ENCODE assay signal across 21 cellular contexts in the genomic region with DNA sequence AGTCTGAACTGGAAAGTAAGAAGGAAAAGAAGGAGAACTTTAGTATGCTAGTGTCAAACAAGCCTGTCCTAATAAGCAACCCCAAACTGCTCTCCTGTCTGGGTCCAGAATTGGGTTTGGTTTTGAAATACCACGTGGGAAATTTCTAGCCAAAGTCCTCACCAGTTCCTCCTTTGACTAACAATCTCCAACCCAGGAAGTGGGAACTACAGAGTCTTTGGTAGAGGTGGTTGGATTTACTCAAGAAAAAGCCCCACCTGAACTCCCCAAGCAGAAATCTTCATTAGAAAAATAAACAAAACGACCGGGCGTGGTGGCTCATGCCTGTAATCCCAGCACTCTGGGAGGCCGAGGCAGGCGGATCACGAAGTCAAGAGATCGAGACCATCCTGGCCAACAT. TPM values are rescaled to one million over a fixed set of nuclear protein-coding genes. Genes with fewer than 3 reads are reported as not detected.
DNase-seq lines count a peak whose midpoint lies in the region; FAIRE-seq and TF ChIP-seq lines count a peak whose summit lies in the region.
"Had no signal": no experiment of that assay in that cellular context is flagged by ENCODE, and none has a peak within 500 bp of the region (broad histone marks: within the 10 kb centered on the region; RNA-seq: fewer than 3 reads in every experiment).

No MANE protein-coding gene starts in this region.

- no peak for TF ChIP-seq POLR2A in transverse colon (IDR thresholded peaks at IDR 0.05)

- no peaks in the 10 kb centered on the region for H3K27me3 ChIP-seq in colonic mucosa
- H3K27me3 ChIP-seq in transverse colon, result no peaks in the 10 kb centered on the region

- DNase-seq in GM12865 (ENCODE audit: low read depth) (peak; percentile 26), LoVo (ENCODE audit: low spot score) (peak; percentile 54), colonic mucosa (peak; percentile 62), transverse colon (no peak), D721Med (ENCODE audit: insufficient read length, low spot score) (no peak), posterior vena cava (ENCODE audit: low spot score) (no peak)
- DNase-seq in activated naive CD4-positive, alpha-beta T cell treated with anti-CD3 and anti-CD28 coated beads, Interleukin-2, amount 50 U/mL, for 16 hours, result no peak
- DNase-seq: EL, H9, NCI-H1092 treated with DMSO at 0.1 percent for 48 hours, NCI-H146, NCI-H2029, NCI-H2227 treated with DMSO at 0.1 percent for 48 hours, NCI-H510A treated with DMSO at 0.1 percent for 48 hours, NCI-H748 treated with DMSO at 0.1 percent for 48 hours, SHP77 treated with DMSO at 0.1 percent for 48 hours, SW 1271 had no signal

- TF ChIP-seq CTCF in GM12865 (IDR thresholded peaks at IDR 0.05; ENCODE audit: insufficient read depth, low read depth, low read length, missing control alignments) (no peak), colonic mucosa (IDR thresholded peaks at IDR 0.05) (no peak), transverse colon (IDR thresholded peaks at IDR 0.05) (no peak), D721Med (IDR thresholded peaks at IDR 0.05; ENCODE audit: insufficient read depth, missing control alignments) (no peak)

- H3K4me1 ChIP-seq in colonic mucosa, result peaks cover 9% of the 10 kb centered on the region
- peaks cover 6 to 36% (median 21%) of the 10 kb centered on the region in 4 donors for H3K4me1 ChIP-seq in transverse colon

- H3K9me3 ChIP-seq in colonic mucosa, result no peaks in the 10 kb centered on the region
- no peaks in the 10 kb centered on the region for H3K9me3 ChIP-seq in transverse colon

- 40 to 53% methylated on average over 1 to 8 of the region's 8 CpGs for WGBS in transverse colon (ENCODE audit: low coverage in 1 of 2), 2 donors

- H3K4me3 ChIP-seq in GM12865 (ENCODE audit: low read depth, low read length) (no peak overlapping the region), colonic mucosa (no peak overlapping the region), transverse colon (no peak overlapping the region)
- H3K4me3 ChIP-seq: SK-N-MC had no signal

- intact Hi-C loops in colonic mucosa (cut with DNase I), result loop anchor here (10.0 kb wide), 1 partner anchor 404 kb away; no protein-coding TSS in a partner anchor
- intact Hi-C loops in transverse colon (cut with DNase I; ENCODE audit: low total_unique reads), result no loop called here
- intact Hi-C loops in posterior vena cava (cut with DNase I), result loop anchor here in 1 of 2 donors (10.0 kb wide), 1 partner anchor 404 kb away; no protein-coding TSS in a partner anchor

- no peaks in the 10 kb centered on the region for H3K36me3 ChIP-seq in colonic mucosa
- no peaks in the 10 kb centered on the region for H3K36me3 ChIP-seq in transverse colon

- in situ Hi-C loops in transverse colon (cut with MboI; ENCODE audit: low pct_ligation_motif_present in 1 of 4, low pct_unique_long_range_greater_than_20kb in 1 of 4, low sequenced_read_pairs in 3 of 4), result loop anchor here (10.0 to 25.0 kb wide), 3 partner anchors 402 to 602 kb away; partner anchors contain the start of gene KRT84 (in 3 of the 4)

- H3K27ac ChIP-seq in colonic mucosa, result peak overlapping the region; percentile 75
- H3K27ac ChIP-seq in transverse colon, result peak overlapping the region in 3 of 4 donors; percentile 53 to 79 (median 61)
- H3K27ac ChIP-seq: RWPE1, SK-N-MC had no signal

- FAIRE-seq in D721Med (lab: Jason Lieb, UNC), result no peak
- FAIRE-seq: A204.1, HTR-8/SVneo had no signal

- TF ChIP-seq EP300 in transverse colon (IDR thresholded peaks at IDR 0.05; ENCODE audit: low read depth), result no peak

- H3K9ac ChIP-seq in colonic mucosa (ENCODE audit: low read depth in 2 of 2, low read length in 2 of 2), result peak overlapping the region in 1 of 2 donors; percentile 14

RNA-seq across cellular contexts. Expression of gene EIF4B, which starts 17.3 kb away (rescaled TPM):
- total RNA-seq in colonic mucosa, result 100 to 1,000 TPM; 398 to 455 TPM
- total RNA-seq in transverse colon, result 100 to 1,000 TPM; 175 to 383 (median 261) TPM
- total RNA-seq in posterior vena cava, result 100 to 1,000 TPM; 311 to 314 TPM

RNA-seq across cellular contexts. Expression of gene KRT18, which starts 40.0 kb away (rescaled TPM):
- total RNA-seq in colonic mucosa (1,000 to 10,000 TPM; 1,068 to 1,487 TPM), transverse colon (100 to 1,000 TPM; 367 to 813 (median 541) TPM), posterior vena cava (10 to 100 TPM; 14.1 to 20.5 TPM)

Comparison
In these comparisons a context has a peak if more than half of its experiments do, and no peak if none do; other contexts are left out.
1. DNase-seq: peak in GM12865 (single experiment), LoVo (single experiment) and colonic mucosa (single experiment); none in transverse colon (single experiment), D721Med (single experiment), activated naive CD4-positive, alpha-beta T cell treated with anti-CD3 and anti-CD28 coated beads, Interleukin-2, amount 50 U/mL, for 16 hours (single experiment) and posterior vena cava (single experiment).
2. RNA of gene KRT18, which starts 40.0 kb away (total RNA-seq): 1,068 to 1,487 TPM in colonic mucosa and 367 to 813 TPM in transverse colon; 14.1 to 20.5 TPM in posterior vena cava; every median in the first group is over 10 times any median in the second.